ENCODE assay signal across 10 cellular contexts in genomic region chr21:44933199-44933937, GRCh38. TPM values are rescaled to one million over a fixed set of nuclear protein-coding genes. Genes with fewer than 3 reads are reported as not detected.
DNase-seq lines count a peak whose midpoint lies in the region; ATAC-seq and TF ChIP-seq lines count a peak whose summit lies in the region.
"Had no signal": no experiment of that assay in that cellular context is flagged by ENCODE, and none has a peak within 500 bp of the region (broad histone marks: within the 10 kb centered on the region; RNA-seq: fewer than 3 reads in every experiment).

No MANE protein-coding gene starts in this region.

- H2AFZ ChIP-seq in Loucy (ENCODE audit: low read length), result no peak overlapping the region

- TF ChIP-seq CTCF in Loucy (conservative IDR thresholded peaks at IDR 0.05; ENCODE audit: low read length) (no peak), endothelial cell (IDR thresholded peaks at IDR 0.05; ENCODE audit: unreplicated experiment) (no peak), thoracic aorta (IDR thresholded peaks at IDR 0.05) (no peak)

- no peak for DNase-seq in activated naive CD4-positive, alpha-beta T cell treated with anti-CD3 and anti-CD28 coated beads, Interleukin-2, amount 10 ng/mL, durations not matched to agents 7 days and 5 days
- no peak for DNase-seq in activated naive CD4-positive, alpha-beta T cell (lab: John Stamatoyannopoulos, UW)
- DNase-seq in endothelial cell (ENCODE audit: low spot score), result no peak
- no peak for DNase-seq in thoracic aorta (ENCODE audit: low spot score)
- DNase-seq in AG20443 (ENCODE audit: low spot score), result no peak
- no peak for DNase-seq in LoVo (ENCODE audit: low spot score)
- DNase-seq: NCI-H1694 treated with DMSO at 0.1 percent for 48 hours had no signal

- H3K36me3 ChIP-seq in Loucy (ENCODE audit: insufficient read depth, low read length) (no peaks in the 10 kb centered on the region), thoracic aorta (no peaks in the 10 kb centered on the region)
- H3K36me3 ChIP-seq: ovary had no signal

- H3K9ac ChIP-seq in Loucy (ENCODE audit: low read depth, low read length, poor library complexity, severe bottlenecking), result no peak overlapping the region

- peak overlapping the region in 1 of 2 donors; percentile 27 for H3K27ac ChIP-seq in thoracic aorta
- H3K27ac ChIP-seq: ovary had no signal

- H3K27me3 Mint-ChIP-seq in activated naive CD4-positive, alpha-beta T cell treated with anti-CD3 and anti-CD28 coated beads, Interleukin-2, amount 10 ng/mL, durations not matched to agents 7 days and 5 days, result no peaks in the 10 kb centered on the region
- peaks cover 23% of the 10 kb centered on the region for H3K27me3 Mint-ChIP-seq in endothelial cell (ENCODE audit: unreplicated experiment)

- H3K4me1 Mint-ChIP-seq in activated naive CD4-positive, alpha-beta T cell treated with anti-CD3 and anti-CD28 coated beads, Interleukin-2, amount 10 ng/mL, durations not matched to agents 7 days and 5 days, result peaks cover 37% of the 10 kb centered on the region
- H3K4me1 Mint-ChIP-seq in endothelial cell (ENCODE audit: unreplicated experiment), result peaks cover 3% of the 10 kb centered on the region

- peaks cover 5% of the 10 kb centered on the region; the same call in 1 of the 2 replicates for H3F3A ChIP-seq in Loucy (ENCODE audit: low read depth)

- H3K4me3 Mint-ChIP-seq in activated naive CD4-positive, alpha-beta T cell treated with anti-CD3 and anti-CD28 coated beads, Interleukin-2, amount 10 ng/mL, durations not matched to agents 7 days and 5 days, result peak overlapping the region; percentile 50
- peak overlapping the region; percentile 72 for H3K4me3 Mint-ChIP-seq in endothelial cell (ENCODE audit: unreplicated experiment)

- H3K79me2 ChIP-seq in Loucy (ENCODE audit: insufficient read depth, low read length), result no peaks in the 10 kb centered on the region; the same call in 1 of the 2 replicates

- no peaks in the 10 kb centered on the region for H4K20me1 ChIP-seq in Loucy (ENCODE audit: insufficient read depth, low read length, poor library complexity, severe bottlenecking)

- peak overlapping the region; percentile 79 for H3K4me2 ChIP-seq in Loucy (ENCODE audit: low read depth, low read length, poor library complexity, severe bottlenecking)

- peaks cover 9% of the 10 kb centered on the region for H3K36me3 Mint-ChIP-seq in activated naive CD4-positive, alpha-beta T cell treated with anti-CD3 and anti-CD28 coated beads, Interleukin-2, amount 10 ng/mL, durations not matched to agents 7 days and 5 days
- peaks cover 4% of the 10 kb centered on the region for H3K36me3 Mint-ChIP-seq in endothelial cell (ENCODE audit: low read depth, unreplicated experiment)

- H3K9me3 Mint-ChIP-seq in activated naive CD4-positive, alpha-beta T cell treated with anti-CD3 and anti-CD28 coated beads, Interleukin-2, amount 10 ng/mL, durations not matched to agents 7 days and 5 days, result peaks cover 3% of the 10 kb centered on the region
- H3K9me3 Mint-ChIP-seq in endothelial cell (ENCODE audit: unreplicated experiment), result no peaks in the 10 kb centered on the region

- peak overlapping the region; percentile 68 for H3K4me3 ChIP-seq in Loucy (ENCODE audit: low read length, poor library complexity, severe bottlenecking)
- peak overlapping the region; percentile 66 for H3K4me3 ChIP-seq in thoracic aorta

- H3K27ac Mint-ChIP-seq in activated naive CD4-positive, alpha-beta T cell treated with anti-CD3 and anti-CD28 coated beads, Interleukin-2, amount 10 ng/mL, durations not matched to agents 7 days and 5 days, result no peak overlapping the region
- H3K27ac Mint-ChIP-seq in endothelial cell (ENCODE audit: unreplicated experiment), result no peak overlapping the region

- H3K9me3 ChIP-seq in Loucy (ENCODE audit: insufficient read depth, low read depth, low read length) (no peaks in the 10 kb centered on the region), thoracic aorta (no peaks in the 10 kb centered on the region)

- no peak for ATAC-seq in thoracic aorta (ENCODE audit: insufficient number of reproducible peaks, low FRiP score, low read depth)
- ATAC-seq in HG03565 (IDR thresholded peaks at IDR 0.05; ENCODE audit: unreplicated experiment), result no peak

- peaks cover 37% of the 10 kb centered on the region for H3K4me1 ChIP-seq in Loucy (ENCODE audit: insufficient read depth, low read length, poor library complexity, severe bottlenecking)
- peaks cover 13 to 26% of the 10 kb centered on the region in 2 donors for H3K4me1 ChIP-seq in thoracic aorta (ENCODE audit: control insufficient read depth in 1 of 2, low read depth in 2 of 2)

- H3K27me3 ChIP-seq in Loucy (ENCODE audit: insufficient read depth, low read length, poor library complexity, severe bottlenecking), result no peaks in the 10 kb centered on the region
- peaks cover 11% of the 10 kb centered on the region for H3K27me3 ChIP-seq in thoracic aorta (replicated peaks; ENCODE audit: insufficient read depth)

- CTCF ChIA-PET in activated naive CD4-positive, alpha-beta T cell treated with anti-CD3 and anti-CD28 coated beads, Interleukin-2, amount 10 ng/mL, durations not matched to agents 7 days and 5 days (lab: Charles Lee), result interaction anchor here (1.7 to 4.9 kb wide), 7 partner anchors 16 to 133 kb away, joined by 8 to 68 read pairs (median 16); partner anchors contain the start of gene UBE2G2

- no peaks in the 10 kb centered on the region for H3K9me2 ChIP-seq in Loucy (replicated peaks; ENCODE audit: low read depth, low read length)

RNA-seq across cellular contexts. Expression of gene SLX9, which starts 6.5 kb away (rescaled TPM):
- total RNA-seq in endothelial cell (ENCODE audit: unreplicated experiment), result 13.7 TPM
- 10 to 100 TPM in 1 of 2 donors, 1 to 10 TPM in 1; 5.9 to 10.6 TPM for total RNA-seq in thoracic aorta

RNA-seq across cellular contexts. Expression of gene ITGB2, which starts 12.7 kb away (rescaled TPM):
- 21.3 TPM for total RNA-seq in endothelial cell (ENCODE audit: unreplicated experiment)
- total RNA-seq in thoracic aorta, result 100 to 1,000 TPM; 161 to 166 TPM

RNA-seq across cellular contexts. Expression of gene PTTG1IP, which starts 59.9 kb away (rescaled TPM):
- 223 TPM for total RNA-seq in endothelial cell (ENCODE audit: unreplicated experiment)
- 100 to 1,000 TPM; 301 to 351 TPM for total RNA-seq in thoracic aorta
